ENCODE assay signal across 8 cellular contexts in the genomic region with DNA sequence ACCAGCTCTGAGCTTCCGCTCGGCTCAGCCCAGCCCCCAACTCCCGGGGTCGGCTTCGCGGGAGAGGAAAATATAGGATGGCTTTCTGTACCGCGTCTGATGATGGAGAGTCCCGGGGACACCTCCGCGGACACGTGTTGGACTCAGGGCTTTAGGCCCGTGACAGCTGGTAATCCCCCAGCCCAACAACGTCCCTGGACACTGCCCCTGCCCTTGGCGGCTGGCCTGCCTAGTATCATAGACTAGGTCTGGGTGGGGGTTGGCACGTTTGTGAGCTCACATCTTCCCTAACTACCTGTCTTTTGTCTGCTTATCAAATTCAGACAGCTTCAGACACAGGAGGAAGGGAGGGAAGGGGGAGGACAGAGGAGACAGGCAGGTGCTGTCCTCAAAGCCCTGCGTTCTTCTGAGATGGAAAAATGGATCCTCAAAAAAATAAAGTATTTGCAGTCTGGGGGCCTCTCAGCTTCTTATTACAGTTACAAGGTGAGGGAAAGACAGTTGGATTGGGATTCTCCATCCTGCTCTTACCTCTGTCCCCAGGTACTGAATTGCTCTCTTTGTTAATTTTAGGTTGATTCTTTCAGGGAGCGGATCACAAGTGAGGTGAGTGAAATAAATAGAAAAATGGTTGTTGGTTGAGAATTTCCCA. TPM values are rescaled to one million over a fixed set of nuclear protein-coding genes. Genes with fewer than 3 reads are reported as not detected.
A peak's percentile ranks its signal among the peaks of the same experiment; 100 is the strongest.
DNase-seq lines count a peak whose midpoint lies in the region; ATAC-seq and TF ChIP-seq lines count a peak whose summit lies in the region.

No MANE protein-coding gene starts in this region.

- peaks cover 39% of the 10 kb centered on the region for H3K4me1 Mint-ChIP-seq in activated T-cell treated with anti-CD3 and anti-CD28 coated beads, Interleukin-2, amount 50 U/mL, for 72 hours (ENCODE audit: low read depth)

- TF ChIP-seq CTCF in foreskin keratinocyte (conservative IDR thresholded peaks at IDR 0.05) = no peak

- H3K9me3 Mint-ChIP-seq in activated T-cell treated with anti-CD3 and anti-CD28 coated beads, Interleukin-2, amount 50 U/mL, for 72 hours = no peaks in the 10 kb centered on the region

- in situ Hi-C loops in G401 (cut with HindIII; ENCODE audit: low sequenced_read_pairs) = no loop called here

- H3K4me3 Mint-ChIP-seq in activated T-cell treated with anti-CD3 and anti-CD28 coated beads, Interleukin-2, amount 50 U/mL, for 72 hours = peak overlapping the region; percentile 90 to 92

- peaks cover 7 to 16% of the 10 kb centered on the region in 2 donors for H3K36me3 Mint-ChIP-seq in activated T-cell treated with anti-CD3 and anti-CD28 coated beads, Interleukin-2, amount 50 U/mL, for 72 hours (ENCODE audit: insufficient read depth in 2 of 2)

- intact Hi-C loops in sciatic nerve (cut with DNase I) = no loop called here

- peak overlapping the region; percentile 85 for H3K27ac Mint-ChIP-seq in activated T-cell treated with anti-CD3 and anti-CD28 coated beads, Interleukin-2, amount 50 U/mL, for 72 hours

- DNase-seq in activated T-cell treated with anti-CD3 and anti-CD28 coated beads, Interleukin-2, amount 50 U/mL, for 72 hours = peak in 1 of 2 donors; percentile 7
- DNase-seq in activated T-cell treated with anti-CD3 and anti-CD28 coated beads for 4 hours (no peak), foreskin keratinocyte (no peak), sciatic nerve (ENCODE audit: low spot score) (no peak), cortex of kidney (lab: John Stamatoyannopoulos, UW) (no peak), G401 (ENCODE audit: low spot score) (no peak), NCI-H2196 treated with DMSO at 0.1 percent for 48 hours (lab: John Stamatoyannopoulos, UW; ENCODE audit: unreplicated experiment) (no peak)

- no peaks in the 10 kb centered on the region for H3K27me3 ChIP-seq in foreskin keratinocyte

- peaks cover 7% of the 10 kb centered on the region for H3K4me1 ChIP-seq in foreskin keratinocyte

- no peaks in the 10 kb centered on the region for H3K27me3 Mint-ChIP-seq in activated T-cell treated with anti-CD3 and anti-CD28 coated beads, Interleukin-2, amount 50 U/mL, for 72 hours (ENCODE audit: low read depth)

- H3K27ac ChIP-seq in foreskin keratinocyte = peak overlapping the region; percentile 91

- ATAC-seq in activated T-cell treated with anti-CD3 and anti-CD28 coated beads, Interleukin-2, amount 50 U/mL, for 72 hours (replicated peaks in 1 of 2) = no peak
- ATAC-seq in SK-N-SH treated with all-trans-retinoic acid at 6 μM for 48 hours (peak; percentile 32), foreskin keratinocyte (no peak), sciatic nerve (peak; percentile 28)

TF ChIP-seq in SK-N-SH treated with all-trans-retinoic acid at 6 μM for 48 hours, 23 proteins besides CTCF, POLR2A, EP300 and RAD21:
- TF ChIP-seq ESRRG (CRISPR knock-in tag; IDR thresholded peaks at IDR 0.05) = no peak
- TF ChIP-seq BACH2 (CRISPR knock-in tag; IDR thresholded peaks at IDR 0.05; ENCODE audit: borderline replicate concordance) = no peak
- no peak for TF ChIP-seq ZC3H10 (CRISPR knock-in tag; IDR thresholded peaks at IDR 0.05)
- no peak for TF ChIP-seq PPARA (CRISPR knock-in tag; IDR thresholded peaks at IDR 0.05; ENCODE audit: borderline replicate concordance)
- TF ChIP-seq CSDC2 (CRISPR knock-in tag; IDR thresholded peaks at IDR 0.05) = no peak
- TF ChIP-seq ZFP3 (CRISPR knock-in tag; IDR thresholded peaks at IDR 0.05) = no peak
- TF ChIP-seq ZNF70 (CRISPR knock-in tag; IDR thresholded peaks at IDR 0.05) = no peak
- no peak for TF ChIP-seq ZFP30 (CRISPR knock-in tag; IDR thresholded peaks at IDR 0.05)
- no peak for TF ChIP-seq OSR1 (CRISPR knock-in tag; IDR thresholded peaks at IDR 0.05)
- TF ChIP-seq RARB (CRISPR knock-in tag; IDR thresholded peaks at IDR 0.05) = no peak
- no peak for TF ChIP-seq ZNF8 (CRISPR knock-in tag; IDR thresholded peaks at IDR 0.05)

RNA-seq across cellular contexts. Expression of gene PSME3, which starts 0.7 kb away (rescaled TPM):
- 10 to 100 TPM; 87.4 to 91.2 TPM for total RNA-seq in activated T-cell treated with anti-CD3 and anti-CD28 coated beads, Interleukin-2, amount 50 U/mL, for 72 hours
- total RNA-seq in foreskin keratinocyte = 137 and 154 TPM in 2 replicates
- polyA plus RNA-seq in foreskin keratinocyte = 98.1 and 120 TPM in 2 replicates
- 54.5 TPM for total RNA-seq in sciatic nerve
- 53.6 and 116 TPM in 2 replicates for total RNA-seq in G401 (2014; rRNA removed; shearing (Covaris generic))

RNA-seq across cellular contexts. Expression of gene BECN1, which starts 9.8 kb away (rescaled TPM):
- 100 to 1,000 TPM in 1 of 2 donors, 10 to 100 TPM in 1; 98.4 to 100 TPM for total RNA-seq in activated T-cell treated with anti-CD3 and anti-CD28 coated beads, Interleukin-2, amount 50 U/mL, for 72 hours
- 68.5 and 69.6 TPM in 2 replicates for total RNA-seq in foreskin keratinocyte
- polyA plus RNA-seq in foreskin keratinocyte = 46.0 and 48.3 TPM in 2 replicates
- total RNA-seq in sciatic nerve = 80.9 TPM
- total RNA-seq in G401 (2014; rRNA removed; shearing (Covaris generic)) = 71.6 and 109 TPM in 2 replicates

RNA-seq across cellular contexts. Expression of gene AOC2, which starts 10.5 kb away (rescaled TPM):
- 10 to 100 TPM in 1 of 2 donors, 1 to 10 TPM in 1; 8.8 to 11.5 TPM for total RNA-seq in activated T-cell treated with anti-CD3 and anti-CD28 coated beads, Interleukin-2, amount 50 U/mL, for 72 hours
- total RNA-seq in foreskin keratinocyte = 0.74 and 0.99 TPM in 2 replicates
- polyA plus RNA-seq in foreskin keratinocyte = 0.46 and 0.56 TPM in 2 replicates
- 1.6 TPM for total RNA-seq in sciatic nerve
- not detected in 2 replicates for total RNA-seq in G401 (2014; rRNA removed; shearing (Covaris generic))

RNA-seq across cellular contexts. Expression of gene AOC3, which starts 17.1 kb away (rescaled TPM):
- 1 to 10 TPM; 6.8 to 9.4 TPM for total RNA-seq in activated T-cell treated with anti-CD3 and anti-CD28 coated beads, Interleukin-2, amount 50 U/mL, for 72 hours
- 0.14 and 0.24 TPM in 2 replicates for total RNA-seq in foreskin keratinocyte
- 0.19 and 0.22 TPM in 2 replicates for polyA plus RNA-seq in foreskin keratinocyte
- total RNA-seq in sciatic nerve = 61.7 TPM
- 0.78 TPM in 1 of 2 replicates, not detected in the other for total RNA-seq in G401 (2014; rRNA removed; shearing (Covaris generic))

RNA-seq across cellular contexts. Expression of gene CNTD1, which starts 35.2 kb away (rescaled TPM):
- total RNA-seq in activated T-cell treated with anti-CD3 and anti-CD28 coated beads, Interleukin-2, amount 50 U/mL, for 72 hours = under 1 TPM; 0.22 to 0.32 TPM
- total RNA-seq in foreskin keratinocyte (not detected in 2 replicates), sciatic nerve (1.1 TPM)
- 0.02 and 0.06 TPM in 2 replicates for polyA plus RNA-seq in foreskin keratinocyte
- 0.18 TPM in 1 of 2 replicates, not detected in the other for total RNA-seq in G401 (2014; rRNA removed; shearing (Covaris generic))

Comparison
In these comparisons a context has a peak if more than half of its experiments do, and no peak if none do; other contexts are left out.
1. ATAC-seq: peak in SK-N-SH treated with all-trans-retinoic acid at 6 μM for 48 hours (single experiment) and sciatic nerve (single experiment); none in activated T-cell treated with anti-CD3 and anti-CD28 coated beads, Interleukin-2, amount 50 U/mL, for 72 hours (0 of 2) and foreskin keratinocyte (single experiment).